9 cellular contexts compared by ENCODE assay signal in the genomic region with DNA sequence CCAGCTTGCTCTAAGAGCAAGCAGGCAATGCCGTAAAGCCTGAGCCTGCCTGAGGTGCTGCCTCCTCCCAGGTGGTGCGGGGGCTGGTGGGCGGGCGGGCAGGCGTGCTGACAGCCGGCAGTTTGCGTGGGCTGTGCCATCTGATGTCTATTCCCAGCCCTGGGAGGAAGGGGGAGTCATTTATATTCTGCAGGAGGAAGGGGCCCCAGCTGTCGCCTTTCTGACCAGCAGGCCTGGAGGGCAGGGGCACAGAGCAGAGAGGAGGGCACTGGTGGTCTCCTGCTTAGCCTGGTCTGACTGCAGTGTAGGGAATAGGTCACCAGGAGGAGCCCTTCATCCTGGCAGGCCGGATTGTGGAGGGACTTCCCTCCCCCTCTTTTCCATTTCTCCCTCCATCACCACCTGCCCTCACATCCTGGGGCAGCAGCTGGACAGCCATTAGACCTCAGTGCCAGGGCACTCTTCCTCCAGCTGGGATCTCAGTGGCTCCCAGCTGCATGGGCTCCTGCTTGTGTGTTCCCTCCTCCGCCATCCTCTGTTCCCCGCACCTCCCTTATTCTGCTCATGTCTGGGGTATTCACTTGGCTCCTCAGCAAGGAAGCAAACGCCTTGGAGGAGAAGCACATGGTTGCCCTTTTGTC. TPM values are rescaled to one million over a fixed set of nuclear protein-coding genes. Genes with fewer than 3 reads are reported as not detected.
DNase-seq lines count a peak whose midpoint lies in the region; ATAC-seq, FAIRE-seq and TF ChIP-seq lines count a peak whose summit lies in the region.
"Had no signal": no experiment of that assay in that cellular context is flagged by ENCODE, and none has a peak within 500 bp of the region (broad histone marks: within the 10 kb centered on the region; RNA-seq: fewer than 3 reads in every experiment).

No MANE protein-coding gene starts in this region.

- H3K36me3 ChIP-seq in naive thymus-derived CD4-positive, alpha-beta T cell (ENCODE audit: control insufficient read depth in 2 of 3, insufficient read depth in 3 of 3, low read length in 3 of 3), result peaks cover 0 to 29% (median 0%) of the 10 kb centered on the region in 3 experiments

- no peaks in the 10 kb centered on the region for H3K4me1 Mint-ChIP-seq in MCF 10A (ENCODE audit: insufficient read depth, unreplicated experiment)
- peaks cover 68 to 96% (median 84%) of the 10 kb centered on the region in 7 donors for H3K4me1 Mint-ChIP-seq in naive thymus-derived CD4-positive, alpha-beta T cell

- H3K36me3 Mint-ChIP-seq in MCF 10A (ENCODE audit: insufficient read depth, unreplicated experiment), result peaks cover 13% of the 10 kb centered on the region
- H3K36me3 Mint-ChIP-seq in naive thymus-derived CD4-positive, alpha-beta T cell, result peaks cover 9 to 32% (median 18%) of the 10 kb centered on the region in 5 donors

- H3K4me3 ChIP-seq in AG04450 (ENCODE audit: low read depth, low read length), result no peak overlapping the region
- H3K4me3 ChIP-seq in GM12875 (ENCODE audit: low read depth, low read length), result no peak overlapping the region
- H3K4me3 ChIP-seq in naive thymus-derived CD4-positive, alpha-beta T cell (ENCODE audit: low read length), result no peak overlapping the region

- no peak overlapping the region for H3K4me3 Mint-ChIP-seq in MCF 10A (ENCODE audit: unreplicated experiment)
- H3K4me3 Mint-ChIP-seq in naive thymus-derived CD4-positive, alpha-beta T cell, result peak overlapping the region in 9 of 10 donors; percentile 49 to 98 (median 63)

- no peak overlapping the region for H3K27ac Mint-ChIP-seq in MCF 10A (ENCODE audit: low read depth, unreplicated experiment)
- peak overlapping the region in 8 of 9 donors; percentile 51 to 99 (median 98) for H3K27ac Mint-ChIP-seq in naive thymus-derived CD4-positive, alpha-beta T cell

- POLR2A ChIA-PET in AG04450 (lab: Yijun Ruan, JAX) (interaction anchor here (0.7 kb wide), 1 partner anchor 431 kb away, joined by 3 read pairs; no protein-coding TSS in a partner anchor), MCF 10A (lab: Yijun Ruan, JAX) (interaction anchor here (1.2 kb wide), 1 partner anchor 48 kb away, joined by 3 read pairs; no protein-coding TSS in a partner anchor)
- POLR2A ChIA-PET in naive thymus-derived CD4-positive, alpha-beta T cell (lab: Charles Lee), result interaction anchor here (0.6 to 29.8 kb wide), 6 partner anchors 4 to 299 kb away, joined by 3 to 520 read pairs (median 244); a partner anchor contains a TSS

- no peaks in the 10 kb centered on the region for H3K27me3 ChIP-seq in AG04450 (ENCODE audit: control insufficient read depth, insufficient read depth, low read length)
- H3K27me3 ChIP-seq in naive thymus-derived CD4-positive, alpha-beta T cell (ENCODE audit: control insufficient read depth in 2 of 2, insufficient read depth in 2 of 2, low read length in 2 of 2), result no peaks in the 10 kb centered on the region

- no peak for FAIRE-seq in GM19239 (lab: Jason Lieb, UNC)
- FAIRE-seq: colon had no signal

- H3K9me3 ChIP-seq in AG04450 (ENCODE audit: control insufficient read depth, insufficient read depth, low read length), result no peaks in the 10 kb centered on the region
- no peaks in the 10 kb centered on the region for H3K9me3 ChIP-seq in naive thymus-derived CD4-positive, alpha-beta T cell (ENCODE audit: control insufficient read depth in 2 of 3, low read length in 3 of 3)

- intact Hi-C loops in MCF 10A (cut with micrococcal nuclease), result no loop called here
- intact Hi-C loops in naive thymus-derived CD4-positive, alpha-beta T cell (cut with micrococcal nuclease), result no loop called here

- no peaks in the 10 kb centered on the region for H3K27me3 Mint-ChIP-seq in MCF 10A (ENCODE audit: insufficient read depth, unreplicated experiment)
- no peaks in the 10 kb centered on the region for H3K27me3 Mint-ChIP-seq in naive thymus-derived CD4-positive, alpha-beta T cell

- TF ChIP-seq CTCF in AG04450 (IDR thresholded peaks at IDR 0.05; ENCODE audit: low read depth, low read length) (peak; percentile 72), GM12875 (IDR thresholded peaks at IDR 0.05; ENCODE audit: borderline replicate concordance, insufficient read depth, low read depth, low read length) (peak; percentile 58), MCF 10A (IDR thresholded peaks at IDR 0.05; ENCODE audit: unreplicated experiment) (peak; percentile 35)

- CTCF ChIA-PET in AG04450 (lab: Charles Lee) (interaction anchor here (0.6 to 37.0 kb wide), 13 partner anchors 8 to 527 kb away, joined by 3 to 1351 read pairs (median 5); a partner anchor contains a TSS), MCF 10A (lab: Yijun Ruan, JAX) (interaction anchor here (0.6 to 40.0 kb wide), 14 partner anchors 8 to 526 kb away, joined by 3 to 1071 read pairs (median 3); a partner anchor contains a TSS)
- CTCF ChIA-PET in naive thymus-derived CD4-positive, alpha-beta T cell (lab: Charles Lee), result interaction anchor here (0.6 to 32.6 kb wide), 9 partner anchors 5 to 303 kb away, joined by 3 to 1240 read pairs (median 5); a partner anchor contains a TSS

- no peak for DNase-seq in AG04450 (ENCODE audit: low read depth, low spot score)
- no peak for DNase-seq in MCF 10A (ENCODE audit: unreplicated experiment)
- peak in 1 of 9 donors; percentile 36 for DNase-seq in naive thymus-derived CD4-positive, alpha-beta T cell
- no peak for DNase-seq in GM19239 (ENCODE audit: insufficient read length, low spot score)
- DNase-seq in germinal center (ENCODE audit: low spot score), result no peak

- no peak for ATAC-seq in naive thymus-derived CD4-positive, alpha-beta T cell
- no peak for ATAC-seq in GM18867 (IDR thresholded peaks at IDR 0.05; ENCODE audit: unreplicated experiment)

- no peak overlapping the region for H3K27ac ChIP-seq in AG04450 (ENCODE audit: low read depth, low read length)
- peak overlapping the region; percentile 95 for H3K27ac ChIP-seq in naive thymus-derived CD4-positive, alpha-beta T cell (ENCODE audit: low read depth, low read length)

- peaks cover 71 to 88% of the 10 kb centered on the region in 2 donors for H3K4me1 ChIP-seq in naive thymus-derived CD4-positive, alpha-beta T cell (ENCODE audit: control insufficient read depth in 2 of 2, insufficient read depth in 2 of 2, low read length in 2 of 2)

- no TSS peak for BruUV-seq in MCF 10A (replicated peaks; lab: Mats Ljungman, UMichigan)

- H3K9me3 Mint-ChIP-seq in MCF 10A (ENCODE audit: unreplicated experiment), result no peaks in the 10 kb centered on the region
- H3K9me3 Mint-ChIP-seq in naive thymus-derived CD4-positive, alpha-beta T cell, result no peaks in the 10 kb centered on the region

TF ChIP-seq in PFSK-1, 5 proteins besides CTCF, POLR2A, EP300 and RAD21:
- TF ChIP-seq TAF1 (IDR thresholded peaks at IDR 0.05; ENCODE audit: borderline replicate concordance, insufficient read depth, low read length), result no peak
- peak; percentile 7 for TF ChIP-seq FOXP2 (optimal IDR thresholded peaks at IDR 0.05; ENCODE audit: borderline replicate concordance, extremely low read depth, extremely low read length, insufficient read depth)

RNA-seq across cellular contexts. Expression of a gene that starts 4.4 kb away (rescaled TPM):
- 5.0 and 5.4 TPM in 2 replicates for polyA plus RNA-seq in AG04450 (2011; rRNA removed)
- polyA minus RNA-seq in AG04450 (2011; rRNA and poly(A)+ RNA removed), result 6.5 and 7.6 TPM in 2 replicates
- 6.2 TPM for polyA plus RNA-seq in PFSK-1 (2012; ENCODE audit: insufficient read length, low read depth)
- 6.9 and 7.8 TPM in 2 replicates for total RNA-seq in MCF 10A (2022)
- total RNA-seq in naive thymus-derived CD4-positive, alpha-beta T cell, result 10 to 100 TPM; 19.6 to 41.5 (median 24.1) TPM
- 10 to 100 TPM; 13.5 to 25.3 TPM for polyA plus RNA-seq in naive thymus-derived CD4-positive, alpha-beta T cell

RNA-seq across cellular contexts. Expression of a gene that starts 11.2 kb away (rescaled TPM):
- polyA plus RNA-seq in AG04450 (2011; rRNA removed), result 1.5 and 2.3 TPM in 2 replicates
- 1.7 and 1.8 TPM in 2 replicates for polyA minus RNA-seq in AG04450 (2011; rRNA and poly(A)+ RNA removed)
- 5.4 TPM for polyA plus RNA-seq in PFSK-1 (2012; ENCODE audit: insufficient read length, low read depth)
- 0.21 and 0.29 TPM in 2 replicates for total RNA-seq in MCF 10A (2022)
- total RNA-seq in naive thymus-derived CD4-positive, alpha-beta T cell, result 10 to 100 TPM in 3 of 5 experiments, 1 to 10 TPM in 2; 2.9 to 42.2 (median 17.7) TPM
- 10 to 100 TPM; 17.4 to 36.2 TPM for polyA plus RNA-seq in naive thymus-derived CD4-positive, alpha-beta T cell

RNA-seq across cellular contexts. Expression of a gene that starts 14.6 kb away (rescaled TPM):
- polyA plus RNA-seq in AG04450 (2011; rRNA removed), result 1.5 TPM in 2 replicates
- polyA minus RNA-seq in AG04450 (2011; rRNA and poly(A)+ RNA removed), result 4.3 and 4.7 TPM in 2 replicates
- polyA plus RNA-seq in PFSK-1 (2012; ENCODE audit: insufficient read length, low read depth), result 11.5 TPM
- 3.8 and 7.3 TPM in 2 replicates for total RNA-seq in MCF 10A (2022)
- 10 to 100 TPM; 10.5 to 12.8 (median 11.7) TPM for total RNA-seq in naive thymus-derived CD4-positive, alpha-beta T cell
- 10 to 100 TPM in 1 of 2 donors, 1 to 10 TPM in 1; 4.9 to 15.2 TPM for polyA plus RNA-seq in naive thymus-derived CD4-positive, alpha-beta T cell

RNA-seq across cellular contexts. Expression of a gene that starts 31.9 kb away (rescaled TPM):
- 0.26 and 0.40 TPM in 2 replicates for polyA plus RNA-seq in AG04450 (2011; rRNA removed)
- polyA minus RNA-seq in AG04450 (2011; rRNA and poly(A)+ RNA removed), result 0.09 and 0.23 TPM in 2 replicates
- 0.10 TPM for polyA plus RNA-seq in PFSK-1 (2012; ENCODE audit: insufficient read length, low read depth)
- not detected in 2 replicates for total RNA-seq in MCF 10A (2022)
- not detected for total RNA-seq in naive thymus-derived CD4-positive, alpha-beta T cell
- under 1 TPM in 1 of 2 donors, not detected in 1; 0.43 TPM for polyA plus RNA-seq in naive thymus-derived CD4-positive, alpha-beta T cell

RNA-seq across cellular contexts. Expression of a gene that starts 41.4 kb away (rescaled TPM):
- not detected in 2 replicates for polyA plus RNA-seq in AG04450 (2011; rRNA removed)
- not detected in 2 replicates for polyA minus RNA-seq in AG04450 (2011; rRNA and poly(A)+ RNA removed)
- polyA plus RNA-seq in PFSK-1 (2012; ENCODE audit: insufficient read length, low read depth), result not detected
- not detected in 2 replicates for total RNA-seq in MCF 10A (2022)
- under 1 TPM; 0.05 to 0.58 (median 0.42) TPM for total RNA-seq in naive thymus-derived CD4-positive, alpha-beta T cell
- under 1 TPM in 1 of 2 donors, not detected in 1; 0.45 TPM for polyA plus RNA-seq in naive thymus-derived CD4-positive, alpha-beta T cell
